In the genomic region with DNA sequence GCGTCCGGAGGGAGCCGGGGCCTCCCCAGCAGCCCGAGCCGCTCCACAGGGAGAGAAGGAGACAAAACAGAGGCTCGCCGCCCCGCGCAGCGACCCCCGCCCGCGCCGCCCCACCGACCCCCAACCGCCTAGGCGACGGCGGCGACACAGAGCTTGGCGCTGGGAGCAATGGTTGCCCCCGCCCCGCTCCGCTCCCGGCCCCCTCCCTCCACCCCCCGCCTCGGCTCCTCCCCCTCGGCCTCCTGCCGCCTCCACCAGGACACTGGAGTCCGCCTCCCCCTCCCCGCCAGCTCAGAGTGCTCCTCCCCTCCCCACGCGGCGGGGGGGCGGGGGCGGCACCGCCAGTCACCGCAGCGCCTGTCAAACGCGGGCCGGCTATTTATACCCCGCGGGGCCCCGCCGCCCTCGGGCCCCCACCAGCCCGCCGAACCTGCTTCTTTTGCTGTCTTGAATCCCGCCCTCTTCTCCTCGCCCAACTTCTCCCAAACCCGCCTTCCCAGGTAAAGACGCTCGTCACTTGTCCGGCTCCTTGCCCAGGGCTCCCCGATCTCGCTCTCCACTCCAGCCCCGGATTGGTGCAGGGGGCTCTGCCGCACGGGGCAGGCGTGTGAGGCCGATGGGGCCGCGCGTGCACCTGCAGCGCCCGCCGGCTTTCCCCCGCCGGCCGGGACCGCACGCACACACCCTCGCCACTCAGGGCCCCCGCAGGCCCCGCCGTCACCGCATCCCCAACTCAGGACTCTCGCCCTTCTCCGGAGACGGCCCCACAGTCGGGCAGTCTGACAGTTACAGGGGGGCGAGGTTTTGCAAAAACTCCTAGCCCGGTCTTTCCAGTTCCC, we compare ENCODE assay signal across 8 cellular contexts. TPM values are rescaled to one million over a fixed set of nuclear protein-coding genes. Genes with fewer than 3 reads are reported as not detected.
DNase-seq lines count a peak whose midpoint lies in the region; ATAC-seq, FAIRE-seq and TF ChIP-seq lines count a peak whose summit lies in the region.

A gene (minus strand): TSS at position 170 of the 839 bp plus-strand sequence. CDS start 39,517 bp downstream, outside the sequence.

- H3K9me1 ChIP-seq in keratinocyte (ENCODE audit: control insufficient read depth, extremely low read depth, insufficient read depth, low read length), result no peaks in the 10 kb centered on the region

- no peaks in the 10 kb centered on the region for H4K20me1 ChIP-seq in keratinocyte (ENCODE audit: control insufficient read depth, extremely low read depth, insufficient read depth, low read length)

- H3K4me1 ChIP-seq in keratinocyte (ENCODE audit: control insufficient read depth, extremely low read depth, insufficient read depth, low read length), result peaks cover 11% of the 10 kb centered on the region

- peak within 1 kb of the TSS; percentile 88 for H3K27ac ChIP-seq in keratinocyte (ENCODE audit: control insufficient read depth, insufficient read depth, low read length)

- H3K4me3 ChIP-seq in keratinocyte (ENCODE audit: control insufficient read depth in 2 of 3, extremely low read depth in 1 of 3, insufficient read depth in 2 of 3, low read depth in 1 of 3, low read length in 3 of 3), result peak within 1 kb of the TSS; percentile 90 to 93 (median 91)

- peak within 1 kb of the TSS; percentile 100 for H2AFZ ChIP-seq in keratinocyte (ENCODE audit: control insufficient read depth, low read length)

- TF ChIP-seq CTCF in keratinocyte (optimal IDR thresholded peaks at IDR 0.05 in 1 of 3, IDR thresholded peaks at IDR 0.05 in 1 of 3, conservative IDR thresholded peaks at IDR 0.05 in 1 of 3; ENCODE audit: extremely low read depth in 1 of 3, insufficient read depth in 2 of 3, low read length in 3 of 3), result no peak

- ATAC-seq in GM19025 (IDR thresholded peaks at IDR 0.05; ENCODE audit: low read depth, unreplicated experiment), result peak; percentile 28
- peak; percentile 34 for ATAC-seq in HG03280 (IDR thresholded peaks at IDR 0.05; ENCODE audit: unreplicated experiment)

- peak within 1 kb of the TSS; percentile 98 for H3K4me2 ChIP-seq in keratinocyte (ENCODE audit: control insufficient read depth, extremely low read depth, insufficient read depth, low read depth, low read length)

- FAIRE-seq in keratinocyte (lab: Jason Lieb, UNC), result no peak

- peaks cover 11% of the 10 kb centered on the region for H3K79me2 ChIP-seq in keratinocyte (ENCODE audit: control insufficient read depth, insufficient read depth, low read length)

- DNase-seq in AG08396 (ENCODE audit: low spot score), result peak; percentile 94
- DNase-seq in NCI-H345 (lab: John Stamatoyannopoulos, UW), result peak; percentile 92
- peak; percentile 85 for DNase-seq in activated CD4-positive, CD25-positive, alpha-beta regulatory T cell treated with anti-CD3 and anti-CD28 coated beads, Interleukin-2, amount 50 U/mL, for 72 hours
- peak; percentile 84 for DNase-seq in cerebellar cortex (ENCODE audit: low spot score)
- no peak for DNase-seq in keratinocyte (ENCODE audit: low read depth, low spot score)
- peak; percentile 44 to 77 (median 59) for DNase-seq in stimulated activated CD4-positive, alpha-beta T cell treated with anti-CD3 and anti-CD28 coated beads, Interleukin-12 subunit alpha, Interleukin-12 subunit beta, amount 100 ng/mL, for 48 hours (ENCODE audit: low read depth in 2 of 3, low spot score in 1 of 3)

- H3K9ac ChIP-seq in keratinocyte (ENCODE audit: control insufficient read depth, extremely low read depth, insufficient read depth, low read length), result peak within 1 kb of the TSS; percentile 91

- no peaks in the 10 kb centered on the region for H3K9me3 ChIP-seq in keratinocyte (ENCODE audit: control insufficient read depth, low read depth, low read length)

- dilution Hi-C loops in keratinocyte (cut with MboI; ENCODE audit: extremely low pct_ligation_motif_present, low sequenced_read_pairs), result no loop called here

- no peaks in the 10 kb centered on the region for H3K27me3 ChIP-seq in keratinocyte (ENCODE audit: control insufficient read depth, extremely low read depth, insufficient read depth, low read length)

- H3K36me3 ChIP-seq in keratinocyte (ENCODE audit: control insufficient read depth in 2 of 2, extremely low read depth in 1 of 2, insufficient read depth in 2 of 2, low read length in 2 of 2), result no peaks in the 10 kb centered on the region

RNA-seq across cellular contexts. Expression of the gene that starts here (rescaled TPM):
- polyA plus RNA-seq in keratinocyte, result 15.8 to 19.6 TPM (median 16.4 TPM) in 3 replicates
- polyA plus RNA-seq in keratinocyte (2011; ENCODE audit: low read depth), result 17.8 TPM
- 9.2 and 15.3 TPM in 2 replicates for polyA plus RNA-seq in keratinocyte (2011; cell fraction: cytosol; rRNA removed)
- polyA plus RNA-seq in keratinocyte (2011; cell fraction: nucleus; rRNA removed), result 18.9 and 19.4 TPM in 2 replicates
- 10.7 and 13.7 TPM in 2 replicates for polyA plus RNA-seq in keratinocyte (2012; ENCODE audit: low replicate concordance)
- 12.1 to 31.0 TPM (median 20.7 TPM) in 3 replicates for polyA minus RNA-seq in keratinocyte
- polyA minus RNA-seq in keratinocyte (2011; cell fraction: cytosol; rRNA and poly(A)+ RNA removed), result 11.7 TPM
- 14.8 and 22.0 TPM in 2 replicates for polyA minus RNA-seq in keratinocyte (2011; cell fraction: nucleus; rRNA and poly(A)+ RNA removed)
